ENCODE assay signal across 16 cellular contexts in genomic region chr10:360653-361052, GRCh38.
"Had no signal": no experiment of that assay in that cellular context is flagged by ENCODE, and none has a peak within 500 bp of the region (broad histone marks: within the 10 kb centered on the region; RNA-seq: fewer than 3 reads in every experiment).

No MANE protein-coding gene starts in this region.

- H3K9me3 Mint-ChIP-seq: activated naive CD8-positive, alpha-beta T cell treated with anti-CD3 and anti-CD28 coated beads, Interleukin-2, amount 10 ng/mL, durations not matched to agents 7 days and 5 days; immature natural killer cell; naive B cell; stimulated activated memory B cell treated with anti-CD40 and anti-IgM and Interleukin-4, amounts not matched to agents 10 μg/mL and 1 μg/mL and 100 μg/mL, for 72 hours had no signal

- FAIRE-seq: bronchial epithelial cell had no signal

- H3K36me3 Mint-ChIP-seq: activated naive CD8-positive, alpha-beta T cell treated with anti-CD3 and anti-CD28 coated beads, Interleukin-2, amount 10 ng/mL, durations not matched to agents 7 days and 5 days; naive B cell; stimulated activated memory B cell treated with anti-CD40 and anti-IgM and Interleukin-4, amounts not matched to agents 10 μg/mL and 1 μg/mL and 100 μg/mL, for 72 hours had no signal

- H3K27me3 ChIP-seq: dorsolateral prefrontal cortex, tibial artery had no signal

- DNase-seq: activated CD4-positive, alpha-beta T cell treated with anti-CD3 and anti-CD28 coated beads, Interleukin-2, amount 50 U/mL, for 4 hours; activated CD4-positive, CD25-positive, alpha-beta regulatory T cell treated with anti-CD3 and anti-CD28 coated beads, Interleukin-2, amount 50 U/mL, for 72 hours; activated gamma-delta T cell; activated naive CD8-positive, alpha-beta T cell treated with anti-CD3 and anti-CD28 coated beads, Interleukin-2, amount 10 ng/mL, durations not matched to agents 7 days and 5 days; activated T-cell treated with anti-CD3 and anti-CD28 coated beads, Interleukin-2, amount 50 U/mL, for 1 hour; aorta; dorsolateral prefrontal cortex; immature natural killer cell; left cardiac atrium; naive B cell; right cardiac atrium; stimulated activated CD4-positive, alpha-beta T cell treated with anti-CD3 and anti-CD28 coated beads, Interleukin-1b, Interleukin-23, amount 100 ng/mL, for 48 hours; tibial artery had no signal

- H3K9me3 ChIP-seq: tibial artery had no signal

- H3K4me3 ChIP-seq: dorsolateral prefrontal cortex, lung, tibial artery had no signal

- ATAC-seq: left cardiac atrium; right cardiac atrium; stimulated activated memory B cell treated with anti-CD40 and anti-IgM and Interleukin-4, amounts not matched to agents 10 μg/mL and 1 μg/mL and 100 μg/mL, for 72 hours had no signal

- H3K4me3 Mint-ChIP-seq: activated naive CD8-positive, alpha-beta T cell treated with anti-CD3 and anti-CD28 coated beads, Interleukin-2, amount 10 ng/mL, durations not matched to agents 7 days and 5 days; immature natural killer cell; naive B cell; stimulated activated memory B cell treated with anti-CD40 and anti-IgM and Interleukin-4, amounts not matched to agents 10 μg/mL and 1 μg/mL and 100 μg/mL, for 72 hours had no signal

- H3K27me3 Mint-ChIP-seq: activated naive CD8-positive, alpha-beta T cell treated with anti-CD3 and anti-CD28 coated beads, Interleukin-2, amount 10 ng/mL, durations not matched to agents 7 days and 5 days had no signal

- H3K4me1 Mint-ChIP-seq: immature natural killer cell, naive B cell had no signal

- H3K27ac Mint-ChIP-seq: activated naive CD8-positive, alpha-beta T cell treated with anti-CD3 and anti-CD28 coated beads, Interleukin-2, amount 10 ng/mL, durations not matched to agents 7 days and 5 days; immature natural killer cell; stimulated activated memory B cell treated with anti-CD40 and anti-IgM and Interleukin-4, amounts not matched to agents 10 μg/mL and 1 μg/mL and 100 μg/mL, for 72 hours had no signal
